Comparison of ENCODE assay signal across 1 cellular context in the genomic region with DNA sequence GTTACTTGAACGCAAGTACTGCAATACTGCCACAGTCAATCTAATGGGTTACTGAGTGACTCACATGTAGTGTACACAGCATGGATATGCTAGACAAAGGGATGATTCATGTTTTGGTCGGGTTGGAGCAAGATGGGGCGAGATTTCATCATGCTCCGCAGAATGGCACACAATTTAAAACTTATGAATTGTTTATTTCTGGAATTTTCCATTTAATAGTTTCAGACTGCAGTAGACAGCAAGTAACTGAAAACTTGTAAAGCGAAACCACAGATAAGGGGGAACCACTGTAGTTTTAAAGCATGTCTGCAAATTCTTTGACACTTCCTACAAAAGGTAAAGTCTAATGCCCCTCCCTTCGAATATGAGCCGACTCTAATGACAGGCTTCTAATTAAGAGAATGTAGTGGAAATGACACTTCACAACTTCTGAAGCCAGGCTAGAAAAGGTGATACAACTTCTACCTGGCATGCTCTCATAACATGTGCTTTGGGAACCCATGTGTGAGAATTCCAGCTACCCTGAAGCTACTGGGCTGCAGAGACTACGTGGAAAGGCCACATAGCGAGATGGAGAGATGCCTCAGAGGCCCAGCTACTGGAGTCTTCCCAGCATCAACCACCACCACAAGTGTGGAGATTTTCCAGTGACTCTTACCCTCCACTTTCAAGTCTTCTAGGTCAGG.
A peak's percentile ranks its signal among the peaks of the same experiment; 100 is the strongest.
TF ChIP-seq lines count a peak whose summit lies in the region.

No MANE protein-coding gene starts in this region.

TF ChIP-seq in HEK293, 187 proteins besides CTCF, POLR2A, EP300 and RAD21 (continued from another document):
- TF ChIP-seq, protein P1, sequence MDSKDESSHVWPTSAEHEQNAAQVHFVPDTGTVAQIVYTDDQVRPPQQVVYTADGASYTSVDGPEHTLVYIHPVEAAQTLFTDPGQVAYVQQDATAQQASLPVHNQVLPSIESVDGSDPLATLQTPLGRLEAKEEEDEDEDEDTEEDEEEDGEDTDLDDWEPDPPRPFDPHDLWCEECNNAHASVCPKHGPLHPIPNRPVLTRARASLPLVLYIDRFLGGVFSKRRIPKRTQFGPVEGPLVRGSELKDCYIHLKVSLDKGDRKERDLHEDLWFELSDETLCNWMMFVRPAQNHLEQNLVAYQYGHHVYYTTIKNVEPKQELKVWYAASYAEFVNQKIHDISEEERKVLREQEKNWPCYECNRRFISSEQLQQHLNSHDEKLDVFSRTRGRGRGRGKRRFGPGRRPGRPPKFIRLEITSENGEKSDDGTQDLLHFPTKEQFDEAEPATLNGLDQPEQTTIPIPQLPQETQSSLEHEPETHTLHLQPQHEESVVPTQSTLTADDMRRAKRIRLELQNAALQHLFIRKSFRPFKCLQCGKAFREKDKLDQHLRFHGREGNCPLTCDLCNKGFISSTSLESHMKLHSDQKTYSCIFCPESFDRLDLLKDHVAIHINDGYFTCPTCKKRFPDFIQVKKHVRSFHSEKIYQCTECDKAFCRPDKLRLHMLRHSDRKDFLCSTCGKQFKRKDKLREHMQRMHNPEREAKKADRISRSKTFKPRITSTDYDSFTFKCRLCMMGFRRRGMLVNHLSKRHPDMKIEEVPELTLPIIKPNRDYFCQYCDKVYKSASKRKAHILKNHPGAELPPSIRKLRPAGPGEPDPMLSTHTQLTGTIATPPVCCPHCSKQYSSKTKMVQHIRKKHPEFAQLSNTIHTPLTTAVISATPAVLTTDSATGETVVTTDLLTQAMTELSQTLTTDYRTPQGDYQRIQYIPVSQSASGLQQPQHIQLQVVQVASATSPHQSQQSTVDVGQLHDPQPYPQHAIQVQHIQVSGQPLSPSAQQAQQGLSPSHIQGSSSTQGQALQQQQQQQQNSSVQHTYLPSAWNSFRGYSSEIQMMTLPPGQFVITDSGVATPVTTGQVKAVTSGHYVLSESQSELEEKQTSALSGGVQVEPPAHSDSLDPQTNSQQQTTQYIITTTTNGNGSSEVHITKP (tag by site-specific recombination; IDR thresholded peaks at IDR 0.05) = peak; percentile 66
- TF ChIP-seq HOXD13 (CRISPR knock-in tag; IDR thresholded peaks at IDR 0.05; ENCODE audit: borderline replicate concordance) = peak; percentile 85; the same call in 1 of the 2 replicates
- TF ChIP-seq HOXC10 (CRISPR knock-in tag; IDR thresholded peaks at IDR 0.05) = no peak
- 0 out of 2 replicates have a peak, but pooled peaks have one; percentile 13 for TF ChIP-seq ZNF629 (tag by site-specific recombination; IDR thresholded peaks at IDR 0.05)
- TF ChIP-seq ZNF121 (tag by site-specific recombination; IDR thresholded peaks at IDR 0.05) = no peak
- TF ChIP-seq ZNF239 (tag by site-specific recombination; IDR thresholded peaks at IDR 0.05) = no peak
- TF ChIP-seq, protein P2, sequence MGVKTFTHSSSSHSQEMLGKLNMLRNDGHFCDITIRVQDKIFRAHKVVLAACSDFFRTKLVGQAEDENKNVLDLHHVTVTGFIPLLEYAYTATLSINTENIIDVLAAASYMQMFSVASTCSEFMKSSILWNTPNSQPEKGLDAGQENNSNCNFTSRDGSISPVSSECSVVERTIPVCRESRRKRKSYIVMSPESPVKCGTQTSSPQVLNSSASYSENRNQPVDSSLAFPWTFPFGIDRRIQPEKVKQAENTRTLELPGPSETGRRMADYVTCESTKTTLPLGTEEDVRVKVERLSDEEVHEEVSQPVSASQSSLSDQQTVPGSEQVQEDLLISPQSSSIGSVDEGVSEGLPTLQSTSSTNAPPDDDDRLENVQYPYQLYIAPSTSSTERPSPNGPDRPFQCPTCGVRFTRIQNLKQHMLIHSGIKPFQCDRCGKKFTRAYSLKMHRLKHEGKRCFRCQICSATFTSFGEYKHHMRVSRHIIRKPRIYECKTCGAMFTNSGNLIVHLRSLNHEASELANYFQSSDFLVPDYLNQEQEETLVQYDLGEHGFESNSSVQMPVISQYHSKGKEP (tag by site-specific recombination; IDR thresholded peaks at IDR 0.05) = peak; percentile 69
- TF ChIP-seq ZNF660 (tag by site-specific recombination; IDR thresholded peaks at IDR 0.05) = peak; percentile 76
- TF ChIP-seq KLF10 (tag by site-specific recombination; IDR thresholded peaks at IDR 0.05) = no peak
- peak; percentile 55; the same call in 1 of the 2 replicates for TF ChIP-seq ZEB2 (tag by site-specific recombination; IDR thresholded peaks at IDR 0.05)
